ENCODE assay signal across 7 cellular contexts in the genomic region with DNA sequence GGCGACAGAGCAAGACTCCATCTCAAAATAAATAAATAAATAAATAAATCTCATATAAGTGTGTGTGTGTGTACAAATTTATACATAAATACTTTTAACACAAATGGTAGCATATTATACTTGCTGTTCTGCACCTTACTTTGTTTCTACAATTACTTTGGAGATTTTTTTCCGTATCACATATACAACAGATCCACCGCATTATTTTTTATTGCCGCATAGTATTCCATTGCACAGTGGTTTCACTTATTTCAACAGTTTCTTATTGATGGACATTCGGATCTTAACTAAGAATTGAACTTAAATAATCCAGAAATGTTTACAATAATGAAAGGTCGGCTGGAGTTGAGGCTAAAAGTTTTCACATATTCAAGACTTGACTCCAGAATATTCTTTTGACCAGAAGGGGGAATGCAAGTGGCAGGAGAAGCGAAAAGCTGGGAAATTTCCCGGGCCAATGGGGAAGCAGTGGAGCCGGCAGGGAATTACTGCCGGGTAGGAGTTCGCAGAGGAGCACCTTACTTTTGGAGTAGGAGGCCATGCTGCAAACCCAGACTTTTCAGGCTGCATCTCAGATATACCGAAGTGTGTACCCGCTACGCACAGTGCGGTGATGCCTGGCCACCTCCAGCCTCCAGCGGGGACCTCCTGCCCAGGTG. TPM values are rescaled to one million over a fixed set of nuclear protein-coding genes. Genes with fewer than 3 reads are reported as not detected.
DNase-seq lines count a peak whose midpoint lies in the region; ATAC-seq and TF ChIP-seq lines count a peak whose summit lies in the region.

No MANE protein-coding gene starts in this region.

- peak; percentile 70 for DNase-seq in RPMI7951 (ENCODE audit: low read depth)
- no peak for DNase-seq in foreskin keratinocyte
- DNase-seq in skeletal muscle cell (ENCODE audit: low read depth): no peak
- no peak for DNase-seq in posterior vena cava (ENCODE audit: low spot score)
- no peak for DNase-seq in NOMO-1 (lab: John Stamatoyannopoulos, UW; ENCODE audit: unreplicated experiment in 2 of 2)

- peaks cover 39% of the 10 kb centered on the region for H3K27me3 ChIP-seq in foreskin keratinocyte

- TF ChIP-seq CTCF in foreskin keratinocyte (conservative IDR thresholded peaks at IDR 0.05): no peak

- intact Hi-C loops in posterior vena cava (cut with DNase I): no loop called here

- no peaks in the 10 kb centered on the region for H3K4me1 ChIP-seq in foreskin keratinocyte

- ATAC-seq in foreskin keratinocyte: peak; percentile 28
- ATAC-seq in HG02571 (IDR thresholded peaks at IDR 0.05; ENCODE audit: unreplicated experiment): no peak

- no peak overlapping the region for H3K27ac ChIP-seq in foreskin keratinocyte

- peak overlapping the region; percentile 65; the same call in 1 of the 2 replicates for H3K4me3 ChIP-seq in GM08714 (ENCODE audit: low read length)
- peak overlapping the region; percentile 45 for H3K4me3 ChIP-seq in skeletal muscle cell (ENCODE audit: low read depth, low read length)

RNA-seq across cellular contexts. Expression of a gene that starts 0.4 kb away (rescaled TPM):
- 1.4 and 2.2 TPM in 2 replicates for total RNA-seq in RPMI7951 (2014; rRNA removed; shearing (Covaris generic))
- total RNA-seq in foreskin keratinocyte (0.31 and 0.42 TPM in 2 replicates), posterior vena cava (under 1 TPM; 0.19 to 0.24 TPM)
- polyA plus RNA-seq in foreskin keratinocyte: 0.11 and 0.16 TPM in 2 replicates
